8 cellular contexts compared by ENCODE assay signal in genomic region chr12:54596526-54596946, GRCh38. TPM values are rescaled to one million over a fixed set of nuclear protein-coding genes. Genes with fewer than 3 reads are reported as not detected.
DNase-seq lines count a peak whose midpoint lies in the region; ATAC-seq and TF ChIP-seq lines count a peak whose summit lies in the region.

No MANE protein-coding gene starts in this region.

- BruUV-seq in PC-3 (replicated peaks; lab: Mats Ljungman, UMichigan), result no TSS peak

- DNase-seq in BJ (ENCODE audit: low read depth), result no peak
- DNase-seq in H9, result peak; percentile 81
- peak; percentile 74 for DNase-seq in PC-3
- peak; percentile 46 for DNase-seq in foreskin melanocyte
- peak; percentile 81 for DNase-seq in omental fat pad (ENCODE audit: low spot score)
- DNase-seq in tibial artery, result peak; percentile 62 to 77

- no peak overlapping the region for H4K91ac ChIP-seq in H9 (ENCODE audit: insufficient read length, low read depth, low read length)

- CTCF ChIA-PET in BJ (lab: Yijun Ruan, JAX) (interaction anchor here (0.8 to 7.6 kb wide), 13 partner anchors 8 to 77 kb away, joined by 3 to 59 read pairs (median 5); partner anchors contain the start of gene PPP1R1A), PC-3 (lab: Charles Lee) (no interaction called here)

- H2AK5ac ChIP-seq in H9 (ENCODE audit: insufficient read length, low read length), result no peak overlapping the region

- no peak overlapping the region for H3K18ac ChIP-seq in H9 (ENCODE audit: insufficient read length, low read depth, low read length)

- H3K4me1 ChIP-seq in H9 (ENCODE audit: insufficient read depth, low read length), result no peaks in the 10 kb centered on the region
- no peaks in the 10 kb centered on the region for H3K4me1 ChIP-seq in PC-3 (ENCODE audit: insufficient read depth, low read length)
- H3K4me1 ChIP-seq in tibial artery, result no peaks in the 10 kb centered on the region

- H3K36me3 Mint-ChIP-seq in H9 (ENCODE audit: insufficient read depth in 1 of 3, low read depth in 3 of 3), result peaks cover 0 to 1% (median 0%) of the 10 kb centered on the region in 3 experiments; a peak in 1 of 7 replicates
- H3K36me3 Mint-ChIP-seq in activated T-helper 17 cell treated with anti-CD3 and anti-CD28 coated beads, Interleukin-2, amount 50 U/mL, for 72 hours (ENCODE audit: low read depth), result no peaks in the 10 kb centered on the region

- H2BK12ac ChIP-seq in H9 (ENCODE audit: insufficient read length, low read depth, low read length), result no peak overlapping the region

- no peak overlapping the region for H3K27ac Mint-ChIP-seq in H9
- H3K27ac Mint-ChIP-seq in activated T-helper 17 cell treated with anti-CD3 and anti-CD28 coated beads, Interleukin-2, amount 50 U/mL, for 72 hours, result no peak overlapping the region

- H3K27ac ChIP-seq in H9 (ENCODE audit: insufficient read length, low read depth, low read length) (no peak overlapping the region), PC-3 (ENCODE audit: low read length) (no peak overlapping the region), tibial artery (no peak overlapping the region)

- H3K23me2 ChIP-seq in H9 (ENCODE audit: insufficient read length, low read depth, low read length, poor library complexity, severe bottlenecking), result no peaks in the 10 kb centered on the region

- intact Hi-C loops in PC-3 (cut with micrococcal nuclease), result no loop called here
- intact Hi-C loops in tibial artery (cut with DNase I; ENCODE audit: low total_unique reads), result no loop called here

- H3K14ac ChIP-seq in H9 (ENCODE audit: insufficient read depth, low read length), result no peak overlapping the region

- H3F3A ChIP-seq in PC-3 (ENCODE audit: low read length, unreplicated experiment), result no peaks in the 10 kb centered on the region

- no peak overlapping the region for H3K23ac ChIP-seq in H9 (ENCODE audit: insufficient read length, low read depth, low read length)

- no CpG with 5 or more reads among the region's 3 CpGs for WGBS in H9 (ENCODE audit: extremely low coverage, insufficient read length, low lambda C conversion rate)

- H2BK5ac ChIP-seq in H9 (ENCODE audit: insufficient read length, low read length), result no peak overlapping the region

- POLR2A ChIA-PET in BJ (lab: Charles Lee), result no interaction called here
- POLR2A ChIA-PET in PC-3 (lab: Charles Lee; ENCODE audit: unreplicated experiment), result no interaction called here

- no peaks in the 10 kb centered on the region for H3K79me2 ChIP-seq in H9 (ENCODE audit: insufficient read depth, low read length)
- H3K79me2 ChIP-seq in PC-3 (ENCODE audit: low read length), result no peaks in the 10 kb centered on the region

- H3K36me3 ChIP-seq in BJ (ENCODE audit: control insufficient read depth, insufficient read depth, low read length) (no peaks in the 10 kb centered on the region), PC-3 (ENCODE audit: low read depth, low read length) (no peaks in the 10 kb centered on the region), tibial artery (no peaks in the 10 kb centered on the region)

- no peak overlapping the region for H3K4me3 ChIP-seq in BJ (ENCODE audit: low read depth, low read length)
- H3K4me3 ChIP-seq in PC-3 (ENCODE audit: low read length), result no peak overlapping the region
- no peak overlapping the region for H3K4me3 ChIP-seq in tibial artery

- H3K27me3 ChIP-seq in BJ (ENCODE audit: control insufficient read depth, insufficient read depth, low read length) (peaks cover 3% of the 10 kb centered on the region), H9 (ENCODE audit: insufficient read depth, low read length) (peaks cover 6% of the 10 kb centered on the region; the same call in 1 of the 2 replicates), PC-3 (ENCODE audit: low read length) (peaks cover 55% of the 10 kb centered on the region), tibial artery (no peaks in the 10 kb centered on the region)

- no peak overlapping the region for H3K56ac ChIP-seq in H9 (ENCODE audit: insufficient read length, low read depth, low read length)

- H2AFZ ChIP-seq in H9 (ENCODE audit: low read length), result no peak overlapping the region
- H2AFZ ChIP-seq in PC-3 (ENCODE audit: low read length), result no peak overlapping the region

- H3K27me3 Mint-ChIP-seq in H9 (ENCODE audit: low read depth), result peaks cover 92% of the 10 kb centered on the region
- H3K27me3 Mint-ChIP-seq in activated T-helper 17 cell treated with anti-CD3 and anti-CD28 coated beads, Interleukin-2, amount 50 U/mL, for 72 hours, result peaks cover 23% of the 10 kb centered on the region

- no peak overlapping the region for H3K9ac ChIP-seq in H9 (ENCODE audit: extremely low read depth, insufficient read length, low read length)
- no peak overlapping the region for H3K9ac ChIP-seq in PC-3 (ENCODE audit: low read length)

- H3K79me1 ChIP-seq in H9 (ENCODE audit: insufficient read depth, low read depth, low read length, poor library complexity, severe bottlenecking), result no peaks in the 10 kb centered on the region

- no peaks in the 10 kb centered on the region for H3K9me2 ChIP-seq in PC-3 (replicated peaks; ENCODE audit: low read length)

- H2BK15ac ChIP-seq in H9 (ENCODE audit: low read depth, low read length), result no peak overlapping the region

- no peak overlapping the region for H3T11ph ChIP-seq in H9 (ENCODE audit: low read length)

- H3K4ac ChIP-seq in H9 (ENCODE audit: low read depth, low read length), result no peak overlapping the region

- H3K9me3 ChIP-seq in H9 (ENCODE audit: control insufficient read depth, low read depth, low read length), result no peaks in the 10 kb centered on the region
- H3K9me3 ChIP-seq in PC-3 (ENCODE audit: low read length), result no peaks in the 10 kb centered on the region
- no peaks in the 10 kb centered on the region for H3K9me3 ChIP-seq in tibial artery

- TF ChIP-seq CTCF in BJ (IDR thresholded peaks at IDR 0.05; ENCODE audit: insufficient read depth, low read depth, low read length) (peak; percentile 92), H9 (conservative IDR thresholded peaks at IDR 0.05) (peak; percentile 93), PC-3 (conservative IDR thresholded peaks at IDR 0.05; ENCODE audit: low read depth, low read length) (peak; percentile 84), omental fat pad (IDR thresholded peaks at IDR 0.05) (no peak), tibial artery (IDR thresholded peaks at IDR 0.05) (peak; percentile 55 to 81)

- H3K9me3 Mint-ChIP-seq in H9, result no peaks in the 10 kb centered on the region
- H3K9me3 Mint-ChIP-seq in activated T-helper 17 cell treated with anti-CD3 and anti-CD28 coated beads, Interleukin-2, amount 50 U/mL, for 72 hours, result no peaks in the 10 kb centered on the region

- H2BK120ac ChIP-seq in H9 (ENCODE audit: low read depth, low read length, poor library complexity, severe bottlenecking), result no peak overlapping the region

- no peak overlapping the region for H4K8ac ChIP-seq in H9 (replicated peaks; ENCODE audit: insufficient read length, low read depth, low read length)

- H3K4me3 Mint-ChIP-seq in H9, result no peak overlapping the region
- H3K4me3 Mint-ChIP-seq in activated T-helper 17 cell treated with anti-CD3 and anti-CD28 coated beads, Interleukin-2, amount 50 U/mL, for 72 hours, result no peak overlapping the region

- no peak overlapping the region for H3K4me2 ChIP-seq in H9 (ENCODE audit: insufficient read depth, insufficient read length, low read length)
- H3K4me2 ChIP-seq in PC-3 (ENCODE audit: low read length), result no peak overlapping the region

- H2BK20ac ChIP-seq in H9 (ENCODE audit: low read depth, low read length, poor library complexity, severe bottlenecking), result no peak overlapping the region

- ATAC-seq in PC-3 (peak; percentile 81), omental fat pad (ENCODE audit: low FRiP score) (peak; percentile 46), GM19455 (IDR thresholded peaks at IDR 0.05; ENCODE audit: unreplicated experiment) (no peak)
- ATAC-seq in activated T-helper 17 cell treated with anti-CD3 and anti-CD28 coated beads, Interleukin-2, amount 50 U/mL, for 72 hours (replicated peaks), result peak; percentile 43

- H4K20me1 ChIP-seq in H9 (ENCODE audit: control insufficient read depth, insufficient read depth, insufficient read length) (no peaks in the 10 kb centered on the region), PC-3 (ENCODE audit: low read length) (no peaks in the 10 kb centered on the region)

- peaks cover 5% of the 10 kb centered on the region in 2 experiments; a peak in 3 of 4 replicates for H3K4me1 Mint-ChIP-seq in H9
- H3K4me1 Mint-ChIP-seq in activated T-helper 17 cell treated with anti-CD3 and anti-CD28 coated beads, Interleukin-2, amount 50 U/mL, for 72 hours, result peaks cover 7% of the 10 kb centered on the region

- no peak overlapping the region for H4K5ac ChIP-seq in H9 (ENCODE audit: insufficient read length, low read depth, low read length)

RNA-seq across cellular contexts. Expression of gene PPP1R1A, which starts 8.1 kb away (rescaled TPM):
- polyA plus RNA-seq in BJ (2011; rRNA removed), result not detected in 2 replicates
- not detected in 2 replicates for polyA minus RNA-seq in BJ (2011; rRNA and poly(A)+ RNA removed)
- total RNA-seq in H9 (2021) (4.3 and 8.5 TPM in 2 replicates), PC-3 (2014; rRNA removed) (not detected in 2 replicates), omental fat pad (100 to 1,000 TPM; 115 to 168 (median 145) TPM)
- not detected for total RNA-seq in activated T-helper 17 cell treated with anti-CD3 and anti-CD28 coated beads, Interleukin-2, amount 50 U/mL, for 72 hours

RNA-seq across cellular contexts. Expression of gene LACRT, which starts 38.2 kb away (rescaled TPM):
- not detected in 2 replicates for polyA plus RNA-seq in BJ (2011; rRNA removed)
- polyA minus RNA-seq in BJ (2011; rRNA and poly(A)+ RNA removed), result not detected in 2 replicates
- total RNA-seq in H9 (2021) (not detected in 2 replicates), PC-3 (2014; rRNA removed) (not detected in 2 replicates), omental fat pad (not detected)
- total RNA-seq in activated T-helper 17 cell treated with anti-CD3 and anti-CD28 coated beads, Interleukin-2, amount 50 U/mL, for 72 hours, result not detected

RNA-seq across cellular contexts. Expression of gene PDE1B, which starts 47.1 kb away (rescaled TPM):
- polyA plus RNA-seq in BJ (2011; rRNA removed), result 0.05 and 0.09 TPM in 2 replicates
- polyA minus RNA-seq in BJ (2011; rRNA and poly(A)+ RNA removed), result 0.14 TPM in 1 of 2 replicates, not detected in the other
- total RNA-seq in H9 (2021) (1.6 and 2.1 TPM in 2 replicates), PC-3 (2014; rRNA removed) (not detected in 2 replicates), omental fat pad (10 to 100 TPM; 29.9 to 85.6 (median 39.0) TPM)
- total RNA-seq in activated T-helper 17 cell treated with anti-CD3 and anti-CD28 coated beads, Interleukin-2, amount 50 U/mL, for 72 hours, result 10 to 100 TPM; 17.8 to 47.4 TPM

RNA-seq across cellular contexts. Expression of gene DCD, which starts 51.6 kb away (rescaled TPM):
- polyA plus RNA-seq in BJ (2011; rRNA removed), result not detected in 2 replicates
- polyA minus RNA-seq in BJ (2011; rRNA and poly(A)+ RNA removed), result not detected in 2 replicates
- total RNA-seq in H9 (2021), result not detected in 2 replicates
- not detected in 2 replicates for total RNA-seq in PC-3 (2014; rRNA removed)
- not detected for total RNA-seq in activated T-helper 17 cell treated with anti-CD3 and anti-CD28 coated beads, Interleukin-2, amount 50 U/mL, for 72 hours
- not detected for total RNA-seq in omental fat pad

Comparison
In these comparisons a context has a peak if more than half of its experiments do, and no peak if none do; other contexts are left out.
1. CTCF ChIP-seq: peak in BJ (single experiment), H9 (single experiment), PC-3 (single experiment) and tibial artery (2 of 2); none in omental fat pad (0 of 3).
2. RNA of gene PPP1R1A, which starts 8.1 kb away (total RNA-seq): 115 to 168 TPM in omental fat pad; 4.3 to 8.5 TPM in H9, not detected in PC-3 and not detected in activated T-helper 17 cell treated with anti-CD3 and anti-CD28 coated beads, Interleukin-2, amount 50 U/mL, for 72 hours; every median in the first group is over 10 times any median in the second.